ENCODE assay signal across 17 cellular contexts in the genomic region with DNA sequence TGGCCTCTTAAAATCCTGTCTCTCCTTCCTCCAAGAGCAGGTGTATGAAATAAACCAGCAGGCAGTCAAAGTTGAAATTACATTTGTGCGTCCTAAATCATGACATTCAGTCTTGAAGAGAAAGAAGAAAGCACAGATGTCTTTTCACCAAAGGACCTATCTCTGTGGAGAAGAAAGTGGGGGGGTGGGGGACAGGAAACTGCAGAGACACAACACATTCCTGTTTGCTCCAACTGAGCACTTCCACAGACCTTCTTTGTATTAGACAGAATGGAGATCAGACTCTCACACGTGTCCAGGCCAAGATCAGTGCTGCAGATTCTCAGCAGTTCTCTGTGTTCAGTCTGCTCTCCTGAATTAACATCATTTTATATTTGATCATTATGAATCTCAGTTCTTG.
A peak's percentile ranks its signal among the peaks of the same experiment; 100 is the strongest.
DNase-seq lines count a peak whose midpoint lies in the region; ATAC-seq, FAIRE-seq and TF ChIP-seq lines count a peak whose summit lies in the region.
"Had no signal": no experiment of that assay in that cellular context is flagged by ENCODE, and none has a peak within 500 bp of the region (broad histone marks: within the 10 kb centered on the region; RNA-seq: fewer than 3 reads in every experiment).

No MANE protein-coding gene starts in this region.

- dilution Hi-C loops in endothelial cell of umbilical vein (cut with MboI; ENCODE audit: extremely low pct_ligation_motif_present, low sequenced_read_pairs), result no loop called here

- intact Hi-C loops in endothelial cell of umbilical vein (cut with micrococcal nuclease), result no loop called here

- H3K23ac ChIP-seq in mesendoderm (ENCODE audit: low read length), result no peak overlapping the region

- TF ChIP-seq POLR2A in endothelial cell of umbilical vein (IDR thresholded peaks at IDR 0.05; ENCODE audit: low read depth, low read length) (no peak), GM12891 (IDR thresholded peaks at IDR 0.05; ENCODE audit: low read depth, low read length) (no peak)

- H3K79me2 ChIP-seq in SK-N-SH (ENCODE audit: insufficient read depth) (no peaks in the 10 kb centered on the region), endothelial cell of umbilical vein (ENCODE audit: control insufficient read depth, insufficient read depth, low read length) (no peaks in the 10 kb centered on the region), mesendoderm (ENCODE audit: control insufficient read depth, insufficient read depth, low read length) (no peaks in the 10 kb centered on the region), smooth muscle cell (ENCODE audit: low read depth) (no peaks in the 10 kb centered on the region)

- no peak overlapping the region for H2BK5ac ChIP-seq in mesendoderm (ENCODE audit: low read length)

- TF ChIP-seq EP300 in SK-N-SH (IDR thresholded peaks at IDR 0.05; ENCODE audit: borderline replicate concordance in 1 of 2, low read depth in 1 of 2, low read length in 1 of 2), result no peak

- H4K20me1 ChIP-seq in SK-N-SH (ENCODE audit: insufficient read depth) (no peaks in the 10 kb centered on the region), endothelial cell of umbilical vein (replicated peaks; ENCODE audit: control insufficient read depth, extremely low read depth, insufficient read depth, low read length) (no peaks in the 10 kb centered on the region), smooth muscle cell (ENCODE audit: low read depth) (no peaks in the 10 kb centered on the region)

- no peaks in the 10 kb centered on the region for H3K9me1 ChIP-seq in endothelial cell of umbilical vein (replicated peaks; ENCODE audit: control insufficient read depth, extremely low read depth, insufficient read depth, low read length)

- H3K9me3 ChIP-seq in SK-N-SH (no peaks in the 10 kb centered on the region), endothelial cell of umbilical vein (replicated peaks; ENCODE audit: control insufficient read depth, insufficient read depth, low read length) (no peaks in the 10 kb centered on the region), smooth muscle cell (replicated peaks; ENCODE audit: low read depth) (no peaks in the 10 kb centered on the region)
- H3K9me3 ChIP-seq: gastrocnemius medialis had no signal

- WGBS in SK-N-SH (ENCODE audit: low lambda C conversion rate), result 67% methylated on average over 2 of the region's 2 CpGs
- WGBS in mesendoderm (ENCODE audit: extremely low coverage, insufficient coverage, low lambda C conversion rate), result no CpG with 5 or more reads among the region's 2 CpGs
- WGBS in smooth muscle cell (ENCODE audit: low lambda C conversion rate), result 40% methylated on average over 2 of the region's 2 CpGs

- H3F3A ChIP-seq in SK-N-SH (replicated peaks; ENCODE audit: insufficient read depth) (peaks cover under 1% of the 10 kb centered on the region), smooth muscle cell (ENCODE audit: low read depth) (no peaks in the 10 kb centered on the region)

- POLR2A ChIA-PET in SK-N-SH (lab: Yijun Ruan, JAX), result no interaction called here
- POLR2A ChIA-PET in endothelial cell of umbilical vein (lab: Charles Lee), result no interaction called here

- ATAC-seq in SK-N-SH treated with all-trans-retinoic acid at 6 μM for 48 hours, result no peak
- ATAC-seq: gastrocnemius medialis, left ventricle myocardium superior, sciatic nerve had no signal

- H3K36me3 ChIP-seq in SK-N-SH (replicated peaks in 1 of 2; ENCODE audit: control insufficient read depth in 1 of 2, insufficient read depth in 2 of 2, low read length in 1 of 2) (no peaks in the 10 kb centered on the region), endothelial cell of umbilical vein (ENCODE audit: control insufficient read depth in 2 of 2, extremely low read depth in 1 of 2, insufficient read depth in 2 of 2, low read length in 2 of 2) (no peaks in the 10 kb centered on the region), mesendoderm (ENCODE audit: control insufficient read depth, insufficient read depth, low read length) (no peaks in the 10 kb centered on the region), smooth muscle cell (ENCODE audit: low read depth) (no peaks in the 10 kb centered on the region)
- H3K36me3 ChIP-seq: gastrocnemius medialis had no signal

- peaks cover 0 to 4% of the 10 kb centered on the region in 2 experiments; a peak in 3 of 4 replicates for H3K4me1 ChIP-seq in SK-N-SH (ENCODE audit: control insufficient read depth in 1 of 2, insufficient read depth in 2 of 2, low read depth in 1 of 2, low read length in 1 of 2)
- H3K4me1 ChIP-seq in endothelial cell of umbilical vein (ENCODE audit: control insufficient read depth, extremely low read depth, insufficient read depth, low read length), result peaks cover 3% of the 10 kb centered on the region
- no peaks in the 10 kb centered on the region for H3K4me1 ChIP-seq in mesendoderm (ENCODE audit: control insufficient read depth, low read depth, low read length)
- H3K4me1 ChIP-seq in smooth muscle cell (ENCODE audit: low read depth), result no peaks in the 10 kb centered on the region
- H3K4me1 ChIP-seq: gastrocnemius medialis had no signal

- TF ChIP-seq CTCF in SK-N-SH (IDR thresholded peaks at IDR 0.05) (no peak), endothelial cell of umbilical vein (IDR thresholded peaks at IDR 0.05; ENCODE audit: extremely low read depth in 1 of 2, insufficient read depth in 1 of 2, low read depth in 1 of 2, low read length in 2 of 2) (no peak), smooth muscle cell (IDR thresholded peaks at IDR 0.05; ENCODE audit: borderline replicate concordance, insufficient read depth, poor library complexity, severe bottlenecking) (no peak)

- H2BK15ac ChIP-seq in mesendoderm (replicated peaks; ENCODE audit: low read depth), result no peak overlapping the region

- H3K56ac ChIP-seq in mesendoderm (ENCODE audit: low read length), result no peak overlapping the region

- 0 out of 2 replicates have a peak overlapping the region, but pooled peaks have one; percentile 65 for H2AFZ ChIP-seq in SK-N-SH (ENCODE audit: low read depth)
- peak overlapping the region; percentile 32 for H2AFZ ChIP-seq in endothelial cell of umbilical vein (ENCODE audit: low read depth, low read length)
- H2AFZ ChIP-seq in smooth muscle cell (ENCODE audit: low read depth), result peak overlapping the region; percentile 33

- H3K4me2 ChIP-seq in SK-N-SH (no peak overlapping the region), endothelial cell of umbilical vein (ENCODE audit: insufficient read depth, low read length) (no peak overlapping the region), mesendoderm (ENCODE audit: low read length) (no peak overlapping the region), smooth muscle cell (no peak overlapping the region)

- H2AK5ac ChIP-seq in mesendoderm (ENCODE audit: low read length), result no peak overlapping the region

- no peak overlapping the region for H3K4me3 ChIP-seq in SK-N-SH (ENCODE audit: low read depth in 2 of 2, low read length in 1 of 2)
- H3K4me3 ChIP-seq in endothelial cell of umbilical vein (replicated peaks in 1 of 3; ENCODE audit: insufficient read depth in 1 of 3, low read depth in 1 of 3, low read length in 3 of 3), result no peak overlapping the region
- H3K4me3 ChIP-seq in mesendoderm (ENCODE audit: low read length), result no peak overlapping the region
- H3K4me3 ChIP-seq in smooth muscle cell, result no peak overlapping the region
- H3K4me3 ChIP-seq: gastrocnemius medialis had no signal

- H2BK120ac ChIP-seq in mesendoderm (ENCODE audit: low read depth, low read length), result no peak overlapping the region

- TF ChIP-seq RAD21 in SK-N-SH (IDR thresholded peaks at IDR 0.05; ENCODE audit: low read length), result no peak

- no peak overlapping the region for H3K18ac ChIP-seq in mesendoderm (ENCODE audit: low read length)

- no TSS peak for BruUV-seq in endothelial cell of umbilical vein (replicated peaks; lab: Mats Ljungman, UMichigan)

- H3K79me1 ChIP-seq in mesendoderm (ENCODE audit: low read length), result no peaks in the 10 kb centered on the region

- H3K9ac ChIP-seq in SK-N-SH (no peak overlapping the region), endothelial cell of umbilical vein (replicated peaks; ENCODE audit: extremely low read depth, insufficient read depth, low read length) (no peak overlapping the region), mesendoderm (ENCODE audit: low read length) (no peak overlapping the region), smooth muscle cell (ENCODE audit: low read depth) (no peak overlapping the region)

- FAIRE-seq in endothelial cell of umbilical vein (lab: Jason Lieb, UNC) (no peak), GM12891 (lab: Jason Lieb, UNC) (no peak)

- DNase-seq in SK-N-SH (no peak), endothelial cell of umbilical vein (ENCODE audit: low read depth, low spot score) (no peak), mesendoderm (peak; percentile 30), smooth muscle cell (lab: John Stamatoyannopoulos, UW; ENCODE audit: unreplicated experiment) (no peak), NCI-H774 (lab: John Stamatoyannopoulos, UW) (no peak), NCI-H82 (lab: John Stamatoyannopoulos, UW) (no peak), GM12891 (ENCODE audit: insufficient read length, low spot score) (no peak)
- DNase-seq: activated CD4-positive, alpha-beta T cell treated with anti-CD3 and anti-CD28 coated beads, Interleukin-2, amount 10 ng/mL, durations not matched to agents 24 days and 14 days; gastrocnemius medialis; left ventricle myocardium superior; NCI-H1092; NCI-H2081 treated with DMSO at 0.1 percent for 48 hours; SW 1271 had no signal

- no peak overlapping the region for H4K8ac ChIP-seq in mesendoderm (ENCODE audit: low read depth, low read length)

- H3K4ac ChIP-seq in mesendoderm (ENCODE audit: low read depth, low read length), result no peak overlapping the region

- CTCF ChIA-PET in SK-N-SH (lab: Yijun Ruan, JAX) (no interaction called here), endothelial cell of umbilical vein (lab: Charles Lee) (no interaction called here)

- no peak overlapping the region for H4K5ac ChIP-seq in mesendoderm (ENCODE audit: low read length)

- peak overlapping the region in 1 of 2 experiments; percentile 43; a peak in 1 of 4 replicates for H3K27ac ChIP-seq in SK-N-SH (ENCODE audit: low read depth in 2 of 2, low read length in 1 of 2)
- H3K27ac ChIP-seq in endothelial cell of umbilical vein (ENCODE audit: insufficient read depth, low read depth, low read length), result no peak overlapping the region
- H3K27ac ChIP-seq in mesendoderm (ENCODE audit: low read depth, low read length), result no peak overlapping the region
- H3K27ac ChIP-seq in smooth muscle cell (ENCODE audit: low read depth), result no peak overlapping the region
- H3K27ac ChIP-seq: epithelial cell of prostate, gastrocnemius medialis, RWPE1 had no signal

- H3K9me2 ChIP-seq in SK-N-SH, result no peaks in the 10 kb centered on the region

- H3K27me3 ChIP-seq in SK-N-SH (ENCODE audit: insufficient read depth), result no peaks in the 10 kb centered on the region
- no peaks in the 10 kb centered on the region for H3K27me3 ChIP-seq in endothelial cell of umbilical vein (ENCODE audit: control insufficient read depth in 2 of 2, insufficient read depth in 2 of 2, low read length in 2 of 2)
- no peaks in the 10 kb centered on the region for H3K27me3 ChIP-seq in mesendoderm (ENCODE audit: insufficient read depth, low read length, poor library complexity)
- H3K27me3 ChIP-seq in smooth muscle cell (ENCODE audit: low read depth), result no peaks in the 10 kb centered on the region
- H3K27me3 ChIP-seq: gastrocnemius medialis had no signal

TF ChIP-seq in endothelial cell of umbilical vein, 7 proteins besides CTCF, POLR2A, EP300 and RAD21 (continues in another document):
- TF ChIP-seq GATA2 (IDR thresholded peaks at IDR 0.05; ENCODE audit: insufficient read depth, insufficient read length, low read depth, low read length), result no peak

TF ChIP-seq in GM12891, 5 proteins besides CTCF, POLR2A, EP300 and RAD21 (continues in another document):
- no peak for TF ChIP-seq POU2F2 (IDR thresholded peaks at IDR 0.05; ENCODE audit: low read depth, low read length)
